In the genomic region with DNA sequence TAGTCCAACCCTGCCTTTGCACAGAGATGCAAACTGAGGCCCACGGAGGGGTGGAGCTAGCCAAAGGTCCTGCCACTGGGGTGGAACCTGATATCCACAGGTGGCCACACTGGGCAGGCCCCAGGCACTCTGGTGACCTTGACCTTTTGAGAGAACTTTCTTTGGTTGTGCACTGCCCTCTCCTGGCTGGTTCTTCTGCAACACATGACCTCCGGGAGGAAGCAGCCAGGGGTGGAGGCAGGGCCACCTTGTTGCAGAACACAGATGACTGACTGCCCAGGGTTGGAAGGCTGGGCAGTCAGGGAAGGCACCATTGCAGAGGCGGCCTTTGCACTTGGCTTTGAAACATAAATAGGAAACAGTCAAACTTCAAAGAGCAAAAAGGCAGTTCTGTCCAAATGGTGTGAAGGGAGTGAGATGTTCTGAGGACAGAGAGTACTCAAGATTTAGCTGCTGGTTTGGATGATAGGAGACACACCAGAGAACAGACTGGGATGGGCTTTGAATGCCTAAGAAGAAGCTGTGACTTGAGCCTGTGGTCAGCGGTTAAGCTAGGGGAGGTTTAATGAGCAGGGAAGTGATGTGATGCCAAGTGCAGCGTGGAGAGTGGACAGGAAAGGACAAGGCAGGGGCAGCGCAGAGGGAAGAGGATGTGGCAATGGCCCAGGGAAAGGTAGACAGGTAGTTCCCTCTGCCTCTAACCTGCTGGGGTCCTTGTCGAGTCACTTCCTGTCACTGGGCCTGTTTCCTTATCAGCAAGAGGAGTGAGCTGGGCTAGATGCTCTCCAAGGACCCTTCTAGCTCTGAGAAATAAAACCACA, we compare ENCODE assay signal across 8 cellular contexts. TPM values are rescaled to one million over a fixed set of nuclear protein-coding genes. Genes with fewer than 3 reads are reported as not detected.
DNase-seq lines count a peak whose midpoint lies in the region; ATAC-seq and TF ChIP-seq lines count a peak whose summit lies in the region.

No MANE protein-coding gene starts in this region.

- H3K4me1 Mint-ChIP-seq in dendritic cell treated with granulocyte-macrophage colony-stimulating factor and Interleukin-4, amounts not matched to agents 40 ng/mL and 50 ng/mL, for 4 days (ENCODE audit: low read depth) = peaks cover 35% of the 10 kb centered on the region

- no peaks in the 10 kb centered on the region for H3K36me3 Mint-ChIP-seq in dendritic cell treated with granulocyte-macrophage colony-stimulating factor and Interleukin-4, amounts not matched to agents 40 ng/mL and 50 ng/mL, for 4 days (ENCODE audit: low read depth)

- H3K9me3 Mint-ChIP-seq in dendritic cell treated with granulocyte-macrophage colony-stimulating factor and Interleukin-4, amounts not matched to agents 40 ng/mL and 50 ng/mL, for 4 days = no peaks in the 10 kb centered on the region

- no peak overlapping the region for H3K4me3 ChIP-seq in lower leg skin (ENCODE audit: low read depth, poor library complexity, severe bottlenecking)

- H3K27me3 Mint-ChIP-seq in dendritic cell treated with granulocyte-macrophage colony-stimulating factor and Interleukin-4, amounts not matched to agents 40 ng/mL and 50 ng/mL, for 4 days = peaks cover 5% of the 10 kb centered on the region

- WGBS in lower leg skin, 2 donors = 54 to 56% methylated on average over 7 of the region's 7 CpGs

- H3K4me3 Mint-ChIP-seq in dendritic cell treated with granulocyte-macrophage colony-stimulating factor and Interleukin-4, amounts not matched to agents 40 ng/mL and 50 ng/mL, for 4 days = no peak overlapping the region

- no peak for TF ChIP-seq POLR2A in lower leg skin (IDR thresholded peaks at IDR 0.05)

- DNase-seq in activated gamma-delta T cell treated with Interleukin-2 at 50 U/mL for 16 hours (peak; percentile 29), activated gamma-delta T cell (lab: John Stamatoyannopoulos, UW) (no peak), NAMALWA (ENCODE audit: low spot score) (peak; percentile 73), lower leg skin (ENCODE audit: low spot score in 2 of 2) (peak; percentile 70 to 91)
- DNase-seq in stimulated activated CD4-positive, alpha-beta T cell treated with anti-CD3 and anti-CD28 coated beads, TNF-alpha, amount 100 ng/mL, for 48 hours (ENCODE audit: low read depth in 3 of 3) = peak; percentile 19 to 32 (median 24)

- peak overlapping the region; percentile 21 for H3K27ac Mint-ChIP-seq in dendritic cell treated with granulocyte-macrophage colony-stimulating factor and Interleukin-4, amounts not matched to agents 40 ng/mL and 50 ng/mL, for 4 days

- TF ChIP-seq CTCF in lower leg skin (IDR thresholded peaks at IDR 0.05) = peak in 1 of 3 donors; percentile 8

- ATAC-seq in HG02571 (IDR thresholded peaks at IDR 0.05; ENCODE audit: unreplicated experiment) = peak; percentile 94
- peak; percentile 74 to 78 for ATAC-seq in activated CD4-positive, CD25-positive, alpha-beta regulatory T cell treated with anti-CD3 and anti-CD28 coated beads, Interleukin-2, amount 50 U/mL, for 24 hours

- intact Hi-C loops in dendritic cell treated with granulocyte-macrophage colony-stimulating factor and Interleukin-4, amounts not matched to agents 40 ng/mL and 50 ng/mL, for 4 days (cut with micrococcal nuclease) = loop anchor here (10.0 kb wide), 1 partner anchor 216 kb away; no protein-coding TSS in a partner anchor
- intact Hi-C loops in lower leg skin (cut with DNase I; ENCODE audit: low total_unique reads) = no loop called here

RNA-seq across cellular contexts. Expression of a gene that starts 6.8 kb away (rescaled TPM):
- 10 to 100 TPM; 30.6 to 35.0 (median 32.2) TPM for total RNA-seq in lower leg skin

RNA-seq across cellular contexts. Expression of a gene that starts 48.0 kb away (rescaled TPM):
- 1 to 10 TPM; 1.6 to 4.5 (median 2.6) TPM for total RNA-seq in lower leg skin
